In genomic region chr4:57040510-57040909, GRCh38 we compare ENCODE assay signal across 26 cellular contexts.
DNase-seq lines count a peak whose midpoint lies in the region; FAIRE-seq and TF ChIP-seq lines count a peak whose summit lies in the region.
"Had no signal": no experiment of that assay in that cellular context is flagged by ENCODE, and none has a peak within 500 bp of the region (broad histone marks: within the 10 kb centered on the region; RNA-seq: fewer than 3 reads in every experiment).

No MANE protein-coding gene starts in this region.

- no peaks in the 10 kb centered on the region for H3K23me2 ChIP-seq in H1 (ENCODE audit: low read depth, low read length)

- TF ChIP-seq CTCF in HFFc6 (IDR thresholded peaks at IDR 0.05) = no peak
- no peak for TF ChIP-seq CTCF in H1 (IDR thresholded peaks at IDR 0.05; ENCODE audit: control extremely low read depth in 1 of 3, insufficient read depth in 1 of 3, low read depth in 1 of 3, low read length in 3 of 3)
- no peak for TF ChIP-seq CTCF in suprapubic skin (IDR thresholded peaks at IDR 0.05)

- H4K5ac ChIP-seq in H1 (ENCODE audit: insufficient read length, low read depth, low read length) = no peak overlapping the region

- H2BK120ac ChIP-seq in H1 (replicated peaks; ENCODE audit: low read depth, low read length) (no peak overlapping the region), trophoblast cell (ENCODE audit: insufficient read depth, low read length, poor library complexity) (peak overlapping the region; percentile 82)

- FAIRE-seq in H1 (lab: Jason Lieb, UNC) = no peak
- FAIRE-seq: GM18507, islet of Langerhans, small intestine had no signal

- H2AK5ac ChIP-seq in H1 (ENCODE audit: low read depth, low read length) = no peak overlapping the region
- peak overlapping the region; percentile 89 for H2AK5ac ChIP-seq in trophoblast cell (ENCODE audit: low read length)

- H4K91ac ChIP-seq in H1 (replicated peaks; ENCODE audit: insufficient read length, low read length) (no peak overlapping the region), trophoblast cell (ENCODE audit: low read depth, low read length) (peak overlapping the region; percentile 67)

- no peak overlapping the region; the same call in 1 of the 2 replicates for H4K8ac ChIP-seq in H1 (ENCODE audit: extremely low read depth, insufficient read depth, low read length)
- H4K8ac ChIP-seq in trophoblast cell (ENCODE audit: low read depth, low read length) = peak overlapping the region; percentile 22

- H2AFZ ChIP-seq in H1 (ENCODE audit: low read length) (no peak overlapping the region), trophoblast cell (ENCODE audit: insufficient read depth, low read length, poor library complexity) (no peak overlapping the region)

- no peaks in the 10 kb centered on the region for H3K79me1 ChIP-seq in H1 (ENCODE audit: low read depth, low read length)
- peaks cover 34% of the 10 kb centered on the region for H3K79me1 ChIP-seq in trophoblast cell (ENCODE audit: low read length)

- peaks cover 6% of the 10 kb centered on the region for H3K27me3 Mint-ChIP-seq in HFFc6 (ENCODE audit: insufficient read depth)

- TF ChIP-seq EP300 in H1 (IDR thresholded peaks at IDR 0.05; ENCODE audit: borderline replicate concordance in 1 of 2, low read depth in 2 of 2, low read length in 2 of 2) = no peak
- no peak for TF ChIP-seq EP300 in suprapubic skin (IDR thresholded peaks at IDR 0.05)

- no peak overlapping the region for H2BK12ac ChIP-seq in H1 (ENCODE audit: low read depth, low read length)
- H2BK12ac ChIP-seq in trophoblast cell (ENCODE audit: low read length) = peak overlapping the region; percentile 82

- H4K20me1 ChIP-seq in H1 (replicated peaks in 1 of 2; ENCODE audit: control insufficient read depth in 1 of 2, insufficient read depth in 2 of 2, low read length in 2 of 2) = no peaks in the 10 kb centered on the region

- H2BK5ac ChIP-seq in H1 (ENCODE audit: low read depth, low read length) (no peak overlapping the region), trophoblast cell (ENCODE audit: low read depth, low read length, poor library complexity) (peak overlapping the region; percentile 57)

- WGBS in H1 (ENCODE audit: extremely low coverage in 1 of 2, insufficient coverage in 1 of 2, insufficient read length in 1 of 2, insufficient replicate concordance in 2 of 2, low coverage in 1 of 2, low lambda C conversion rate in 2 of 2, missing lambda C conversion rate in 1 of 2), 2 experiments = 82% methylated on average over 6 of the region's 6 CpGs; no CpG with 5 or more reads in 1 of the 2 experiments
- WGBS in trophoblast cell (ENCODE audit: extremely low coverage, insufficient coverage, insufficient read length) = no CpG with 5 or more reads among the region's 6 CpGs
- WGBS in suprapubic skin = 69% methylated on average over 6 of the region's 6 CpGs

- no peak overlapping the region for H3K14ac ChIP-seq in H1 (ENCODE audit: insufficient read length)
- H3K14ac ChIP-seq in trophoblast cell (ENCODE audit: low read length) = peak overlapping the region; percentile 55

- H3K79me2 ChIP-seq in H1 (ENCODE audit: control insufficient read depth in 1 of 2, insufficient read depth in 2 of 2, low read length in 2 of 2) = no peaks in the 10 kb centered on the region
- H3K79me2 ChIP-seq in trophoblast cell (ENCODE audit: control insufficient read depth, insufficient read depth, low read length, poor library complexity) = peaks cover 10% of the 10 kb centered on the region

- H3K4me3 ChIP-seq in H1 (ENCODE audit: extremely low read depth in 1 of 4, insufficient read depth in 2 of 4, low read depth in 3 of 4, low read length in 4 of 4) = no peak overlapping the region
- no peak overlapping the region for H3K4me3 ChIP-seq in trophoblast cell (ENCODE audit: low read depth, low read length)
- H3K4me3 ChIP-seq in suprapubic skin = no peak overlapping the region
- H3K4me3 ChIP-seq: gastroesophageal sphincter, lung had no signal

- H3K4me1 Mint-ChIP-seq in HFFc6 (ENCODE audit: low read depth) = peaks cover 67% of the 10 kb centered on the region
- H3K4me1 Mint-ChIP-seq: CD4-positive, CD25-positive, alpha-beta regulatory T cell had no signal

- no peak overlapping the region; the same call in 1 of the 2 replicates for H3K4me3 Mint-ChIP-seq in HFFc6
- H3K4me3 Mint-ChIP-seq: activated T-cell treated with anti-CD3 and anti-CD28 coated beads, Interleukin-2, amount 50 U/mL, for 4 hours; CD4-positive, CD25-positive, alpha-beta regulatory T cell had no signal

- H2BK15ac ChIP-seq in H1 (ENCODE audit: low read length) = peak overlapping the region; percentile 84; the same call in 1 of the 2 replicates

- H3K36me3 ChIP-seq in H1 (ENCODE audit: control insufficient read depth in 2 of 4, insufficient read depth in 4 of 4, low read length in 3 of 4) = no peaks in the 10 kb centered on the region
- H3K36me3 ChIP-seq in trophoblast cell (ENCODE audit: control insufficient read depth in 1 of 2, insufficient read depth in 2 of 2, low read length in 2 of 2) = peaks cover 22 to 25% of the 10 kb centered on the region in 2 experiments
- no peaks in the 10 kb centered on the region for H3K36me3 ChIP-seq in suprapubic skin

- no peak overlapping the region for H2BK20ac ChIP-seq in H1 (ENCODE audit: low read length)

- POLR2A ChIA-PET in H1 (lab: Charles Lee; ENCODE audit: partially characterized antibody) = interaction anchor here (0.6 kb wide), 1 partner anchor 108 kb away, joined by 4 read pairs; no protein-coding TSS in a partner anchor

- no peak overlapping the region for H3K4me2 ChIP-seq in H1 (ENCODE audit: insufficient read depth in 1 of 2, low read depth in 2 of 2, low read length in 2 of 2)
- no peak overlapping the region for H3K4me2 ChIP-seq in trophoblast cell (ENCODE audit: low read length)

- CTCF ChIA-PET in H1 (lab: Charles Lee; ENCODE audit: partially characterized antibody) = interaction anchor here (0.8 to 5.6 kb wide), 3 partner anchors 98 to 123 kb away, joined by 3 to 87 read pairs (median 3); no protein-coding TSS in a partner anchor

- H3K9me3 Mint-ChIP-seq in HFFc6 = no peaks in the 10 kb centered on the region
- H3K9me3 Mint-ChIP-seq: activated T-cell treated with anti-CD3 and anti-CD28 coated beads, Interleukin-2, amount 50 U/mL, for 4 hours had no signal

- no peaks in the 10 kb centered on the region for H3K4me1 ChIP-seq in H1 (replicated peaks in 1 of 4; ENCODE audit: control insufficient read depth in 3 of 4, insufficient read depth in 4 of 4, low read length in 3 of 4)
- H3K4me1 ChIP-seq in trophoblast cell (ENCODE audit: control insufficient read depth in 1 of 2, insufficient read depth in 2 of 2, low read length in 2 of 2) = peaks cover 20 to 29% of the 10 kb centered on the region in 2 experiments
- peaks cover 44% of the 10 kb centered on the region for H3K4me1 ChIP-seq in suprapubic skin

- H3K9me3 ChIP-seq in H1 (ENCODE audit: insufficient read depth in 2 of 2, low read depth in 1 of 2, low read length in 1 of 2) (no peaks in the 10 kb centered on the region), trophoblast cell (ENCODE audit: insufficient read depth, low read depth, low read length) (no peaks in the 10 kb centered on the region), suprapubic skin (no peaks in the 10 kb centered on the region)
- H3K9me3 ChIP-seq: gastroesophageal sphincter had no signal

- TF ChIP-seq POLR2A in H1 (IDR thresholded peaks at IDR 0.05; ENCODE audit: control extremely low read depth in 1 of 2, low read depth in 2 of 2, low read length in 2 of 2) (no peak), suprapubic skin (IDR thresholded peaks at IDR 0.05) (no peak)

- H3K23ac ChIP-seq in H1 (ENCODE audit: insufficient read length) = no peak overlapping the region
- H3K23ac ChIP-seq in trophoblast cell (ENCODE audit: low read length) = no peak overlapping the region

- no peak overlapping the region for H3K56ac ChIP-seq in H1 (replicated peaks; ENCODE audit: insufficient read length, low read depth, low read length)

- TF ChIP-seq RAD21 in H1 (IDR thresholded peaks at IDR 0.05 in 1 of 2, conservative IDR thresholded peaks at IDR 0.05 in 1 of 2; ENCODE audit: low read depth in 2 of 2, low read length in 2 of 2) = no peak

- no peak overlapping the region for H3K18ac ChIP-seq in H1 (ENCODE audit: extremely low read depth, low read length)
- peak overlapping the region; percentile 19 for H3K18ac ChIP-seq in trophoblast cell (ENCODE audit: low read length)

- H3K27me3 ChIP-seq in H1 (replicated peaks in 1 of 4; ENCODE audit: control insufficient read depth in 3 of 4, extremely low read depth in 1 of 4, insufficient read depth in 3 of 4, low read length in 3 of 4) (no peaks in the 10 kb centered on the region), trophoblast cell (ENCODE audit: insufficient read depth, low read length) (no peaks in the 10 kb centered on the region), suprapubic skin (no peaks in the 10 kb centered on the region)
- H3K27me3 ChIP-seq: gastroesophageal sphincter had no signal

- H3K4ac ChIP-seq in H1 (replicated peaks; ENCODE audit: insufficient read length, low read depth, low read length) (no peak overlapping the region), trophoblast cell (ENCODE audit: low read depth, low read length) (no peak overlapping the region)

- peak overlapping the region; percentile 68 for H3K27ac Mint-ChIP-seq in HFFc6
- H3K27ac Mint-ChIP-seq: CD4-positive, CD25-positive, alpha-beta regulatory T cell had no signal

- DNase-seq in DMS79 (lab: John Stamatoyannopoulos, UW) (peak; percentile 29), HFFc6 (no peak), H1 (ENCODE audit: low read depth in 1 of 2, low spot score in 2 of 2) (no peak), trophoblast cell (no peak), iPS-NIHi11 (ENCODE audit: low spot score) (no peak), T1000 (lab: John Stamatoyannopoulos, UW) (no peak), suprapubic skin (ENCODE audit: low spot score in 2 of 2) (no peak)
- DNase-seq: activated CD4-positive, alpha-beta T cell treated with anti-CD3 and anti-CD28 coated beads for 4 hours; activated naive CD4-positive, alpha-beta T cell treated with Interleukin-2 at 50 U/mL for 16 hours; activated T-cell treated with anti-CD3 and anti-CD28 coated beads, Interleukin-2, amount 50 U/mL, for 4 hours; CD4-positive, CD25-positive, alpha-beta regulatory T cell; dermis blood vessel endothelial cell; DMS 273 treated with DMSO at 0.1 percent for 48 hours; GDM1; H7; hypothalamus; MV-4-11; NCI-H1694; NCI-H748 treated with DMSO at 0.1 percent for 48 hours; RPMI8226; small intestine; stimulated activated CD4-positive, alpha-beta T cell treated with anti-CD3 and anti-CD28 coated beads, Interleukin-2, amount 100 ng/mL, for 24 hours had no signal

- no peak overlapping the region for H4K12ac ChIP-seq in trophoblast cell (ENCODE audit: low read depth, low read length)

- peaks cover 33% of the 10 kb centered on the region for H3K36me3 Mint-ChIP-seq in HFFc6 (ENCODE audit: low read depth)
- H3K36me3 Mint-ChIP-seq: CD4-positive, CD25-positive, alpha-beta regulatory T cell had no signal

- H3K9ac ChIP-seq in H1 (replicated peaks in 1 of 4; ENCODE audit: extremely low read depth in 1 of 4, low read depth in 3 of 4, low read length in 3 of 4) (no peak overlapping the region), trophoblast cell (ENCODE audit: low read length) (no peak overlapping the region)

- H3K27ac ChIP-seq in H1 (ENCODE audit: low read depth, low read length) = no peak overlapping the region
- peak overlapping the region; percentile 87 for H3K27ac ChIP-seq in trophoblast cell (ENCODE audit: low read depth, low read length)
- no peak overlapping the region for H3K27ac ChIP-seq in suprapubic skin

TF ChIP-seq in H1, 55 proteins besides CTCF, POLR2A, EP300 and RAD21 (continues in another document):
- no peak for TF ChIP-seq BACH1 (IDR thresholded peaks at IDR 0.05; ENCODE audit: low read length)
